In the genomic region with DNA sequence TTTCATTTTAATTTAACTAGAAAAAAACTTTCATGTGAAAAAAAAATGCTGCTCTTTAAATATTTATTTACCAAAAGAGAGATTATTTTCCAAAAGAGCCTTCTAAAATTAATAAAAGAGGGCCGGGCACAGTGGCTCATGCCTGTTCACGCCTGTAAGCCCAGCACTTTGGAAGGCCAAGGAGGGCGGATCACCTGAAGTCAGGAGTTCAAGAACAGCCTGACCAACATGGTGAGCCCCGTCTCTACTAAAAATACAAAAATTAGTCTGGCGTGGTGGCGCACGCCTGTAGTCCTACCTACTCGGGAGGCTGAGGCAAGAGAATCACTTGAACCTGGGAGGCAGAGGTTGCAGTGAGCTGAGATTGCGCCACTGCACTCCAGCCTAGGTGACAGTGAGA, we compare ENCODE assay signal across 1 cellular context. TPM values are rescaled to one million over a fixed set of nuclear protein-coding genes. Genes with fewer than 3 reads are reported as not detected.
"Had no signal": no experiment of that assay in that cellular context is flagged by ENCODE, and none has a peak within 500 bp of the region (broad histone marks: within the 10 kb centered on the region; RNA-seq: fewer than 3 reads in every experiment).

No MANE protein-coding gene starts in this region.

RNA-seq across cellular contexts. Expression of gene ANGPTL2, which starts 48.9 kb away (rescaled TPM):
- total RNA-seq: K562 had no signal
- polyA plus RNA-seq: K562 had no signal
